ENCODE assay signal across 8 cellular contexts in genomic region chr15:32029862-32030781, GRCh38. TPM values are rescaled to one million over a fixed set of nuclear protein-coding genes. Genes with fewer than 3 reads are reported as not detected.
A peak's percentile ranks its signal among the peaks of the same experiment; 100 is the strongest.
DNase-seq lines count a peak whose midpoint lies in the region; ATAC-seq, FAIRE-seq and TF ChIP-seq lines count a peak whose summit lies in the region.

Gene CHRNA7 (plus strand): TSS chr15:32030515. CDS start chr15:32030595, 80 bp downstream.

- H3K27me3 Mint-ChIP-seq in naive thymus-derived CD8-positive, alpha-beta T cell, result peaks cover 23 to 69% (median 48%) of the 10 kb centered on the region in 5 donors

- H3F3A ChIP-seq in MM.1S (ENCODE audit: insufficient read depth, low read length), result no peaks in the 10 kb centered on the region

- no peaks in the 10 kb centered on the region for H4K20me1 ChIP-seq in MM.1S (ENCODE audit: insufficient read depth, low read length)

- H3K4me2 ChIP-seq in MM.1S (ENCODE audit: low read depth, low read length), result peak within 1 kb of the TSS; percentile 100

- intact Hi-C loops in vagina (cut with DNase I), result no loop called here

- peak; percentile 42 for ATAC-seq in GM19467 (IDR thresholded peaks at IDR 0.05; ENCODE audit: unreplicated experiment)
- ATAC-seq in naive thymus-derived CD8-positive, alpha-beta T cell, result no peak
- ATAC-seq in HG02973 (IDR thresholded peaks at IDR 0.05; ENCODE audit: unreplicated experiment), result no peak

- DNase-seq in D721Med (ENCODE audit: insufficient read length, low spot score) (peak; percentile 27), MM.1S (peak; percentile 86), WERI-Rb-1 (peak; percentile 83), fibroblast of mammary gland (ENCODE audit: low read depth) (peak; percentile 10), vagina (ENCODE audit: extremely low spot score in 2 of 2) (no peak)
- no peak for DNase-seq in naive thymus-derived CD8-positive, alpha-beta T cell

- H3K27me3 ChIP-seq in MM.1S (replicated peaks; ENCODE audit: insufficient read depth, low read length) (0 out of 2 replicates have a peak, but pooled peaks cover 5% of the 10 kb centered on the region), WERI-Rb-1 (ENCODE audit: insufficient read depth, low read depth, severe bottlenecking) (no peaks in the 10 kb centered on the region), vagina (no peaks in the 10 kb centered on the region)

- FAIRE-seq in D721Med (lab: Jason Lieb, UNC), result no peak

- POLR2A ChIA-PET in naive thymus-derived CD8-positive, alpha-beta T cell (lab: Charles Lee), result no interaction called here

- H3K4me1 Mint-ChIP-seq in naive thymus-derived CD8-positive, alpha-beta T cell, result peaks cover 0 to 20% (median 13%) of the 10 kb centered on the region in 4 donors

- H3K9ac ChIP-seq in MM.1S (ENCODE audit: low read length), result peak within 1 kb of the TSS; percentile 41; the same call in 1 of the 2 replicates

- no peak for TF ChIP-seq CTCF in D721Med (IDR thresholded peaks at IDR 0.05; ENCODE audit: insufficient read depth, missing control alignments)
- TF ChIP-seq CTCF in MM.1S (IDR thresholded peaks at IDR 0.05; ENCODE audit: low read length), result 0 out of 2 replicates have a peak, but pooled peaks have one; percentile 12
- TF ChIP-seq CTCF in WERI-Rb-1 (IDR thresholded peaks at IDR 0.05; ENCODE audit: low read depth, low read length), result peak; percentile 29
- no peak for TF ChIP-seq CTCF in fibroblast of mammary gland (conservative IDR thresholded peaks at IDR 0.05; ENCODE audit: control insufficient read depth, insufficient read depth, low read depth, low read length)
- TF ChIP-seq CTCF in vagina (IDR thresholded peaks at IDR 0.05), result no peak

- no peaks in the 10 kb centered on the region for H3K79me2 ChIP-seq in MM.1S (ENCODE audit: low read length)

- no peaks in the 10 kb centered on the region for H3K4me1 ChIP-seq in MM.1S (ENCODE audit: low read length)
- peaks cover 5% of the 10 kb centered on the region for H3K4me1 ChIP-seq in vagina

- peak within 1 kb of the TSS; percentile 35 to 82 (median 54) for H3K4me3 Mint-ChIP-seq in naive thymus-derived CD8-positive, alpha-beta T cell

- TF ChIP-seq POLR2A in vagina (IDR thresholded peaks at IDR 0.05), result no peak

- H3K27ac ChIP-seq in MM.1S (ENCODE audit: low read length), result no peak within 1 kb of the TSS
- H3K27ac ChIP-seq in WERI-Rb-1, result peak within 1 kb of the TSS; percentile 73
- H3K27ac ChIP-seq in vagina, result peak within 1 kb of the TSS; percentile 3

- H3K36me3 ChIP-seq in MM.1S (replicated peaks; ENCODE audit: insufficient read depth, low read length), result no peaks in the 10 kb centered on the region
- no peaks in the 10 kb centered on the region for H3K36me3 ChIP-seq in WERI-Rb-1
- no peaks in the 10 kb centered on the region for H3K36me3 ChIP-seq in vagina

- H3K4me3 ChIP-seq in MM.1S (ENCODE audit: low read length) (peak within 1 kb of the TSS; percentile 70), WERI-Rb-1 (ENCODE audit: low read depth, low read length) (peak within 1 kb of the TSS; percentile 77), fibroblast of mammary gland (ENCODE audit: control insufficient read depth, low read depth, low read length) (no peak within 1 kb of the TSS), vagina (peak within 1 kb of the TSS; percentile 53 to 55)

- no peaks in the 10 kb centered on the region for H3K36me3 Mint-ChIP-seq in naive thymus-derived CD8-positive, alpha-beta T cell

- peak within 1 kb of the TSS; percentile 96 for H2AFZ ChIP-seq in MM.1S (ENCODE audit: low read length)

- H3K9me3 ChIP-seq in MM.1S (replicated peaks; ENCODE audit: insufficient read depth, low read length), result no peaks in the 10 kb centered on the region
- no peaks in the 10 kb centered on the region for H3K9me3 ChIP-seq in WERI-Rb-1 (ENCODE audit: severe bottlenecking)
- no peaks in the 10 kb centered on the region for H3K9me3 ChIP-seq in vagina

- no peak within 1 kb of the TSS for H3K27ac Mint-ChIP-seq in naive thymus-derived CD8-positive, alpha-beta T cell

- H3K9me3 Mint-ChIP-seq in naive thymus-derived CD8-positive, alpha-beta T cell, result peaks cover 0 to 6% (median 0%) of the 10 kb centered on the region in 9 donors

- no peaks in the 10 kb centered on the region for H3K9me2 ChIP-seq in MM.1S (replicated peaks; ENCODE audit: insufficient read depth, low read length)

RNA-seq across cellular contexts. Expression of gene CHRNA7, which starts in this region (rescaled TPM):
- total RNA-seq in naive thymus-derived CD8-positive, alpha-beta T cell, result not detected
- polyA plus RNA-seq in naive thymus-derived CD8-positive, alpha-beta T cell, result under 1 TPM in 1 of 3 donors, not detected in 2; 0.22 TPM
- 10.1 TPM for total RNA-seq in vagina

Comparison
In these comparisons a context has a peak if more than half of its experiments do, and no peak if none do; other contexts are left out.
1. RNA of gene CHRNA7 (total RNA-seq): 10.1 TPM in vagina (single experiment); not detected in naive thymus-derived CD8-positive, alpha-beta T cell; every median in the first group is over 10 times any median in the second.
2. DNase-seq: peak in D721Med (single experiment), MM.1S (single experiment), WERI-Rb-1 (single experiment) and fibroblast of mammary gland (single experiment); none in naive thymus-derived CD8-positive, alpha-beta T cell (0 of 10) and vagina (0 of 2).
3. CTCF ChIP-seq: peak in MM.1S (single experiment) and WERI-Rb-1 (single experiment); none in D721Med (single experiment), fibroblast of mammary gland (single experiment) and vagina (0 of 3).